ENCODE assay signal across 1 cellular context in genomic region chr1:116373451-116374339, GRCh38.
A peak's percentile ranks its signal among the peaks of the same experiment; 100 is the strongest.
TF ChIP-seq lines count a peak whose summit lies in the region.

No MANE protein-coding gene starts in this region.

TF ChIP-seq in K562, 482 proteins besides CTCF, POLR2A, EP300 and RAD21 (continued from another document and continues in another):
- 0 out of 2 replicates have a peak, but pooled peaks have one; percentile 11 for TF ChIP-seq ZBTB9 (CRISPR knock-in tag; IDR thresholded peaks at IDR 0.05)
- peak; percentile 80 for TF ChIP-seq CCNT2 (IDR thresholded peaks at IDR 0.05; ENCODE audit: borderline replicate concordance, extremely low read depth, insufficient read length, low read depth, low read length)
- TF ChIP-seq MXI1 (IDR thresholded peaks at IDR 0.05; ENCODE audit: low read depth, low read length), result no peak; the same call in 1 of the 2 replicates
- TF ChIP-seq GATAD2A (IDR thresholded peaks at IDR 0.05), result 0 out of 2 replicates have a peak, but pooled peaks have one; percentile 11
- TF ChIP-seq MYBL2 (IDR thresholded peaks at IDR 0.05; ENCODE audit: low read depth), result no peak
- no peak for TF ChIP-seq MYBL2 (CRISPR knock-in tag; IDR thresholded peaks at IDR 0.05; ENCODE audit: borderline replicate concordance)
- no peak for TF ChIP-seq HMG20B (CRISPR knock-in tag; IDR thresholded peaks at IDR 0.05)
- TF ChIP-seq ZNF184 (CRISPR knock-in tag; IDR thresholded peaks at IDR 0.05), result no peak
- TF ChIP-seq PTRF (tag; IDR thresholded peaks at IDR 0.05), result no peak
- TF ChIP-seq EHMT2 (IDR thresholded peaks at IDR 0.05), result no peak
- no peak for TF ChIP-seq PREB (CRISPR knock-in tag; IDR thresholded peaks at IDR 0.05)
- TF ChIP-seq ELK3 (CRISPR knock-in tag; IDR thresholded peaks at IDR 0.05), result no peak
- TF ChIP-seq, protein P1, sequence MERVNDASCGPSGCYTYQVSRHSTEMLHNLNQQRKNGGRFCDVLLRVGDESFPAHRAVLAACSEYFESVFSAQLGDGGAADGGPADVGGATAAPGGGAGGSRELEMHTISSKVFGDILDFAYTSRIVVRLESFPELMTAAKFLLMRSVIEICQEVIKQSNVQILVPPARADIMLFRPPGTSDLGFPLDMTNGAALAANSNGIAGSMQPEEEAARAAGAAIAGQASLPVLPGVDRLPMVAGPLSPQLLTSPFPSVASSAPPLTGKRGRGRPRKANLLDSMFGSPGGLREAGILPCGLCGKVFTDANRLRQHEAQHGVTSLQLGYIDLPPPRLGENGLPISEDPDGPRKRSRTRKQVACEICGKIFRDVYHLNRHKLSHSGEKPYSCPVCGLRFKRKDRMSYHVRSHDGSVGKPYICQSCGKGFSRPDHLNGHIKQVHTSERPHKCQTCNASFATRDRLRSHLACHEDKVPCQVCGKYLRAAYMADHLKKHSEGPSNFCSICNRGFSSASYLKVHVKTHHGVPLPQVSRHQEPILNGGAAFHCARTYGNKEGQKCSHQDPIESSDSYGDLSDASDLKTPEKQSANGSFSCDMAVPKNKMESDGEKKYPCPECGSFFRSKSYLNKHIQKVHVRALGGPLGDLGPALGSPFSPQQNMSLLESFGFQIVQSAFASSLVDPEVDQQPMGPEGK (CRISPR knock-in tag; IDR thresholded peaks at IDR 0.05; ENCODE audit: borderline replicate concordance), result no peak
- TF ChIP-seq SPI1 (IDR thresholded peaks at IDR 0.05; ENCODE audit: borderline replicate concordance, low read depth, low read length), result 0 out of 2 replicates have a peak, but pooled peaks have one; percentile 37
- no peak for TF ChIP-seq ETV5 (CRISPR knock-in tag; IDR thresholded peaks at IDR 0.05; ENCODE audit: low read depth)
- TF ChIP-seq ZNF444 (CRISPR knock-in tag; IDR thresholded peaks at IDR 0.05), result no peak
- TF ChIP-seq POU5F1 (IDR thresholded peaks at IDR 0.05; ENCODE audit: borderline replicate concordance, low read depth, low read length, partially characterized antibody), result no peak
- TF ChIP-seq, protein P2, sequence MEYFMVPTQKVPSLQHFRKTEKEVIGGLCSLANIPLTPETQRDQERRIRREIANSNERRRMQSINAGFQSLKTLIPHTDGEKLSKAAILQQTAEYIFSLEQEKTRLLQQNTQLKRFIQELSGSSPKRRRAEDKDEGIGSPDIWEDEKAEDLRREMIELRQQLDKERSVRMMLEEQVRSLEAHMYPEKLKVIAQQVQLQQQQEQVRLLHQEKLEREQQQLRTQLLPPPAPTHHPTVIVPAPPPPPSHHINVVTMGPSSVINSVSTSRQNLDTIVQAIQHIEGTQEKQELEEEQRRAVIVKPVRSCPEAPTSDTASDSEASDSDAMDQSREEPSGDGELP (CRISPR knock-in tag; IDR thresholded peaks at IDR 0.05; ENCODE audit: borderline replicate concordance), result no peak; the same call in 1 of the 2 replicates
- TF ChIP-seq NR3C1 (CRISPR knock-in tag; IDR thresholded peaks at IDR 0.05), result no peak
- TF ChIP-seq CHD1 (IDR thresholded peaks at IDR 0.05; ENCODE audit: low read length), result peak; percentile 71
- TF ChIP-seq ZSCAN32 (CRISPR knock-in tag; IDR thresholded peaks at IDR 0.05), result no peak
- TF ChIP-seq CBFA2T2 (conservative IDR thresholded peaks at IDR 0.05), result 0 out of 2 replicates have a peak, but pooled peaks have one; percentile 1
- no peak for TF ChIP-seq FOXJ3 (CRISPR knock-in tag; IDR thresholded peaks at IDR 0.05)
- TF ChIP-seq DNMT1 (IDR thresholded peaks at IDR 0.05), result no peak
- peak; percentile 10; the same call in 1 of the 2 replicates for TF ChIP-seq E2F3 (CRISPR knock-in tag; IDR thresholded peaks at IDR 0.05)
- peak; percentile 61; the same call in 1 of the 2 replicates for TF ChIP-seq ZNF384 (IDR thresholded peaks at IDR 0.05; ENCODE audit: low read depth, low read length)
- TF ChIP-seq MED1 (CRISPR knock-in tag; IDR thresholded peaks at IDR 0.05; ENCODE audit: borderline replicate concordance), result no peak
- TF ChIP-seq, protein P3, sequence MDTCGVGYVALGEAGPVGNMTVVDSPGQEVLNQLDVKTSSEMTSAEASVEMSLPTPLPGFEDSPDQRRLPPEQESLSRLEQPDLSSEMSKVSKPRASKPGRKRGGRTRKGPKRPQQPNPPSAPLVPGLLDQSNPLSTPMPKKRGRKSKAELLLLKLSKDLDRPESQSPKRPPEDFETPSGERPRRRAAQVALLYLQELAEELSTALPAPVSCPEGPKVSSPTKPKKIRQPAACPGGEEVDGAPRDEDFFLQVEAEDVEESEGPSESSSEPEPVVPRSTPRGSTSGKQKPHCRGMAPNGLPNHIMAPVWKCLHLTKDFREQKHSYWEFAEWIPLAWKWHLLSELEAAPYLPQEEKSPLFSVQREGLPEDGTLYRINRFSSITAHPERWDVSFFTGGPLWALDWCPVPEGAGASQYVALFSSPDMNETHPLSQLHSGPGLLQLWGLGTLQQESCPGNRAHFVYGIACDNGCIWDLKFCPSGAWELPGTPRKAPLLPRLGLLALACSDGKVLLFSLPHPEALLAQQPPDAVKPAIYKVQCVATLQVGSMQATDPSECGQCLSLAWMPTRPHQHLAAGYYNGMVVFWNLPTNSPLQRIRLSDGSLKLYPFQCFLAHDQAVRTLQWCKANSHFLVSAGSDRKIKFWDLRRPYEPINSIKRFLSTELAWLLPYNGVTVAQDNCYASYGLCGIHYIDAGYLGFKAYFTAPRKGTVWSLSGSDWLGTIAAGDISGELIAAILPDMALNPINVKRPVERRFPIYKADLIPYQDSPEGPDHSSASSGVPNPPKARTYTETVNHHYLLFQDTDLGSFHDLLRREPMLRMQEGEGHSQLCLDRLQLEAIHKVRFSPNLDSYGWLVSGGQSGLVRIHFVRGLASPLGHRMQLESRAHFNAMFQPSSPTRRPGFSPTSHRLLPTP (IDR thresholded peaks at IDR 0.05; ENCODE audit: borderline replicate concordance, extremely low read depth, insufficient read length), result no peak
- no peak for TF ChIP-seq ZNF830 (CRISPR knock-in tag; IDR thresholded peaks at IDR 0.05)
- TF ChIP-seq XRCC5 (IDR thresholded peaks at IDR 0.05; ENCODE audit: low read depth, low read length), result no peak
- TF ChIP-seq AFF1 (IDR thresholded peaks at IDR 0.05; ENCODE audit: low read depth in 1 of 2, partially characterized antibody in 2 of 2), result no peak
- no peak for TF ChIP-seq TAF15 (IDR thresholded peaks at IDR 0.05; ENCODE audit: low read depth, low read length)
- TF ChIP-seq SMARCC2 (IDR thresholded peaks at IDR 0.05; ENCODE audit: low read depth), result no peak
- peak; percentile 22; the same call in 1 of the 2 replicates for TF ChIP-seq EP400 (IDR thresholded peaks at IDR 0.05)
- TF ChIP-seq ELF4 (CRISPR knock-in tag; IDR thresholded peaks at IDR 0.05), result no peak
- TF ChIP-seq TSC22D4 (tag; IDR thresholded peaks at IDR 0.05), result no peak
- no peak for TF ChIP-seq MEF2D (tag; conservative IDR thresholded peaks at IDR 0.05; ENCODE audit: low read depth)
- no peak for TF ChIP-seq THRAP3 (IDR thresholded peaks at IDR 0.05; ENCODE audit: borderline replicate concordance)
- TF ChIP-seq NR4A1 (CRISPR knock-in tag; IDR thresholded peaks at IDR 0.05), result no peak
- no peak for TF ChIP-seq NR4A1 (tag; IDR thresholded peaks at IDR 0.05)
- TF ChIP-seq, protein P4, sequence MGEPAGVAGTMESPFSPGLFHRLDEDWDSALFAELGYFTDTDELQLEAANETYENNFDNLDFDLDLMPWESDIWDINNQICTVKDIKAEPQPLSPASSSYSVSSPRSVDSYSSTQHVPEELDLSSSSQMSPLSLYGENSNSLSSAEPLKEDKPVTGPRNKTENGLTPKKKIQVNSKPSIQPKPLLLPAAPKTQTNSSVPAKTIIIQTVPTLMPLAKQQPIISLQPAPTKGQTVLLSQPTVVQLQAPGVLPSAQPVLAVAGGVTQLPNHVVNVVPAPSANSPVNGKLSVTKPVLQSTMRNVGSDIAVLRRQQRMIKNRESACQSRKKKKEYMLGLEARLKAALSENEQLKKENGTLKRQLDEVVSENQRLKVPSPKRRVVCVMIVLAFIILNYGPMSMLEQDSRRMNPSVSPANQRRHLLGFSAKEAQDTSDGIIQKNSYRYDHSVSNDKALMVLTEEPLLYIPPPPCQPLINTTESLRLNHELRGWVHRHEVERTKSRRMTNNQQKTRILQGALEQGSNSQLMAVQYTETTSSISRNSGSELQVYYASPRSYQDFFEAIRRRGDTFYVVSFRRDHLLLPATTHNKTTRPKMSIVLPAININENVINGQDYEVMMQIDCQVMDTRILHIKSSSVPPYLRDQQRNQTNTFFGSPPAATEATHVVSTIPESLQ (CRISPR knock-in tag; IDR thresholded peaks at IDR 0.05), result no peak; the same call in 1 of the 2 replicates
- TF ChIP-seq ZBTB1 (CRISPR knock-in tag; IDR thresholded peaks at IDR 0.05; ENCODE audit: borderline replicate concordance, low read depth), result no peak
- TF ChIP-seq POLR2G (IDR thresholded peaks at IDR 0.05; ENCODE audit: low read depth, low read length), result peak; percentile 81
- TF ChIP-seq SAFB2 (IDR thresholded peaks at IDR 0.05; ENCODE audit: borderline replicate concordance, low read depth, low read length, severe bottlenecking), result no peak
- no peak for TF ChIP-seq NR2C2 (CRISPR knock-in tag; IDR thresholded peaks at IDR 0.05)
- peak; percentile 49; the same call in 1 of the 2 replicates for TF ChIP-seq NR2C2 (tag; IDR thresholded peaks at IDR 0.05)
- TF ChIP-seq ZNF134 (CRISPR knock-in tag; conservative IDR thresholded peaks at IDR 0.05), result no peak
- TF ChIP-seq, protein P5, sequence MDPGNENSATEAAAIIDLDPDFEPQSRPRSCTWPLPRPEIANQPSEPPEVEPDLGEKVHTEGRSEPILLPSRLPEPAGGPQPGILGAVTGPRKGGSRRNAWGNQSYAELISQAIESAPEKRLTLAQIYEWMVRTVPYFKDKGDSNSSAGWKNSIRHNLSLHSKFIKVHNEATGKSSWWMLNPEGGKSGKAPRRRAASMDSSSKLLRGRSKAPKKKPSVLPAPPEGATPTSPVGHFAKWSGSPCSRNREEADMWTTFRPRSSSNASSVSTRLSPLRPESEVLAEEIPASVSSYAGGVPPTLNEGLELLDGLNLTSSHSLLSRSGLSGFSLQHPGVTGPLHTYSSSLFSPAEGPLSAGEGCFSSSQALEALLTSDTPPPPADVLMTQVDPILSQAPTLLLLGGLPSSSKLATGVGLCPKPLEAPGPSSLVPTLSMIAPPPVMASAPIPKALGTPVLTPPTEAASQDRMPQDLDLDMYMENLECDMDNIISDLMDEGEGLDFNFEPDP (CRISPR knock-in tag; IDR thresholded peaks at IDR 0.05), result no peak
- TF ChIP-seq HCFC1 (IDR thresholded peaks at IDR 0.05; ENCODE audit: low read depth, low read length), result no peak
- TF ChIP-seq, protein P6, sequence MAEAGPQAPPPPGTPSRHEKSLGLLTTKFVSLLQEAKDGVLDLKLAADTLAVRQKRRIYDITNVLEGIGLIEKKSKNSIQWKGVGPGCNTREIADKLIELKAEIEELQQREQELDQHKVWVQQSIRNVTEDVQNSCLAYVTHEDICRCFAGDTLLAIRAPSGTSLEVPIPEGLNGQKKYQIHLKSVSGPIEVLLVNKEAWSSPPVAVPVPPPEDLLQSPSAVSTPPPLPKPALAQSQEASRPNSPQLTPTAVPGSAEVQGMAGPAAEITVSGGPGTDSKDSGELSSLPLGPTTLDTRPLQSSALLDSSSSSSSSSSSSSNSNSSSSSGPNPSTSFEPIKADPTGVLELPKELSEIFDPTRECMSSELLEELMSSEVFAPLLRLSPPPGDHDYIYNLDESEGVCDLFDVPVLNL (CRISPR knock-in tag; IDR thresholded peaks at IDR 0.05; ENCODE audit: low read depth), result no peak
- no peak for TF ChIP-seq RFX7 (CRISPR knock-in tag; IDR thresholded peaks at IDR 0.05)
- peak; percentile 75 for TF ChIP-seq RB1 (IDR thresholded peaks at IDR 0.05; ENCODE audit: low read depth)
- no peak for TF ChIP-seq ZNF282 (CRISPR knock-in tag; IDR thresholded peaks at IDR 0.05)
